ENCODE assay signal across 8 cellular contexts in genomic region chr6:50264995-50265571, GRCh38.
DNase-seq lines count a peak whose midpoint lies in the region; ATAC-seq and TF ChIP-seq lines count a peak whose summit lies in the region.
"Had no signal": no experiment of that assay in that cellular context is flagged by ENCODE, and none has a peak within 500 bp of the region (broad histone marks: within the 10 kb centered on the region; RNA-seq: fewer than 3 reads in every experiment).

No MANE protein-coding gene starts in this region.

- peaks cover 4% of the 10 kb centered on the region for H3K9me3 Mint-ChIP-seq in neural progenitor cell

- TF ChIP-seq POLR2A in lower leg skin (IDR thresholded peaks at IDR 0.05) = no peak

- H3K4me3 Mint-ChIP-seq in neural progenitor cell = no peak overlapping the region
- H3K4me3 Mint-ChIP-seq: activated CD8-positive, alpha-beta memory T cell treated with anti-CD3 and anti-CD28 coated beads, Interleukin-2, amount 10 ng/mL, durations not matched to agents 7 days and 5 days had no signal

- H3K9ac ChIP-seq in neural progenitor cell = no peak overlapping the region

- no peak overlapping the region for H3K27ac Mint-ChIP-seq in neural progenitor cell
- H3K27ac Mint-ChIP-seq: activated CD8-positive, alpha-beta memory T cell treated with anti-CD3 and anti-CD28 coated beads, Interleukin-2, amount 10 ng/mL, durations not matched to agents 7 days and 5 days had no signal

- no peak overlapping the region for H2AFZ ChIP-seq in neural progenitor cell (replicated peaks)

- intact Hi-C loops in lower leg skin (cut with DNase I; ENCODE audit: low total_unique reads) = no loop called here

- H3K27me3 ChIP-seq in brain microvascular endothelial cell (replicated peaks) (no peaks in the 10 kb centered on the region), neural progenitor cell (no peaks in the 10 kb centered on the region)

- no peaks in the 10 kb centered on the region for H4K20me1 ChIP-seq in neural progenitor cell (ENCODE audit: low read depth)

- no peaks in the 10 kb centered on the region for H3K36me3 Mint-ChIP-seq in neural progenitor cell
- H3K36me3 Mint-ChIP-seq: activated CD8-positive, alpha-beta memory T cell treated with anti-CD3 and anti-CD28 coated beads, Interleukin-2, amount 10 ng/mL, durations not matched to agents 7 days and 5 days had no signal

- POLR2A ChIA-PET in GM10248 (lab: Yijun Ruan, JAX) = no interaction called here

- peak; percentile 15 for TF ChIP-seq CTCF in GM10248 (IDR thresholded peaks at IDR 0.05; ENCODE audit: control extremely low read depth, extremely low read depth, low read depth, missing control alignments)
- TF ChIP-seq CTCF in LNCAP (IDR thresholded peaks at IDR 0.05) = peak; percentile 56
- peak; percentile 49 for TF ChIP-seq CTCF in brain microvascular endothelial cell (IDR thresholded peaks at IDR 0.05; ENCODE audit: low read depth, low read length, missing control alignments)
- TF ChIP-seq CTCF in neural progenitor cell (IDR thresholded peaks at IDR 0.05) = peak; percentile 71
- TF ChIP-seq CTCF in lower leg skin (IDR thresholded peaks at IDR 0.05) = no peak

- no peaks in the 10 kb centered on the region for H3K36me3 ChIP-seq in brain microvascular endothelial cell (replicated peaks)
- H3K36me3 ChIP-seq in neural progenitor cell = no peaks in the 10 kb centered on the region

- CTCF ChIA-PET in GM10248 (lab: Yijun Ruan, JAX) = interaction anchor here (0.7 to 1.1 kb wide), 2 partner anchors 9 to 339 kb away, joined by 3 to 5 read pairs; no protein-coding TSS in a partner anchor

- DNase-seq in GM10248 (ENCODE audit: extremely low spot score) (no peak), brain microvascular endothelial cell (peak; percentile 9), neural progenitor cell (ENCODE audit: low spot score) (peak; percentile 48), lower leg skin (ENCODE audit: low spot score in 2 of 2) (no peak)
- DNase-seq: activated CD8-positive, alpha-beta memory T cell treated with anti-CD3 and anti-CD28 coated beads, Interleukin-2, amount 10 ng/mL, durations not matched to agents 7 days and 5 days had no signal

- no peak for ATAC-seq in GM21423 (IDR thresholded peaks at IDR 0.05; ENCODE audit: unreplicated experiment)
- no peak for ATAC-seq in HG03520 (IDR thresholded peaks at IDR 0.05; ENCODE audit: unreplicated experiment)
- ATAC-seq: activated CD8-positive, alpha-beta memory T cell treated with anti-CD3 and anti-CD28 coated beads, Interleukin-2, amount 10 ng/mL, durations not matched to agents 7 days and 5 days had no signal

- no peaks in the 10 kb centered on the region for H3F3A ChIP-seq in neural progenitor cell (ENCODE audit: low read depth)

- H3K4me3 ChIP-seq in brain microvascular endothelial cell (ENCODE audit: low read depth, low read length) = no peak overlapping the region
- no peak overlapping the region for H3K4me3 ChIP-seq in neural progenitor cell
- no peak overlapping the region for H3K4me3 ChIP-seq in lower leg skin (ENCODE audit: low read depth, poor library complexity, severe bottlenecking)

- H3K79me2 ChIP-seq in neural progenitor cell (ENCODE audit: low read depth) = no peaks in the 10 kb centered on the region

- no peak overlapping the region for H3K4me2 ChIP-seq in neural progenitor cell

- peaks cover 18% of the 10 kb centered on the region for H3K4me1 Mint-ChIP-seq in neural progenitor cell
- H3K4me1 Mint-ChIP-seq: activated CD8-positive, alpha-beta memory T cell treated with anti-CD3 and anti-CD28 coated beads, Interleukin-2, amount 10 ng/mL, durations not matched to agents 7 days and 5 days had no signal

- H3K27ac ChIP-seq in brain microvascular endothelial cell (no peak overlapping the region), neural progenitor cell (no peak overlapping the region)

- in situ Hi-C loops in brain microvascular endothelial cell (cut with HindIII; ENCODE audit: low pct_ligation_motif_present, low sequenced_read_pairs) = no loop called here

- H3K9me3 ChIP-seq in neural progenitor cell (ENCODE audit: low read depth) = no peaks in the 10 kb centered on the region

- 21 to 35% methylated on average over 2 of the region's 2 CpGs for WGBS in lower leg skin, 2 donors

- H3K27me3 Mint-ChIP-seq in neural progenitor cell (ENCODE audit: insufficient read depth, low read depth) = peaks cover 3% of the 10 kb centered on the region
- H3K27me3 Mint-ChIP-seq: activated CD8-positive, alpha-beta memory T cell treated with anti-CD3 and anti-CD28 coated beads, Interleukin-2, amount 10 ng/mL, durations not matched to agents 7 days and 5 days had no signal

- H3K4me1 ChIP-seq in neural progenitor cell = peaks cover under 1% of the 10 kb centered on the region

Comparison
In these comparisons a context has a peak if more than half of its experiments do, and no peak if none do; other contexts are left out.
1. DNase-seq: peak in brain microvascular endothelial cell (single experiment) and neural progenitor cell (single experiment); none in GM10248 (single experiment) and lower leg skin (0 of 2).
2. CTCF ChIP-seq: peak in GM10248 (single experiment), LNCAP (single experiment), brain microvascular endothelial cell (single experiment) and neural progenitor cell (single experiment); none in lower leg skin (0 of 3).